Comparison of ENCODE assay signal across 24 cellular contexts in genomic region chr16:21233521-21234150, GRCh38. TPM values are rescaled to one million over a fixed set of nuclear protein-coding genes. Genes with fewer than 3 reads are reported as not detected.
DNase-seq lines count a peak whose midpoint lies in the region; TF ChIP-seq lines count a peak whose summit lies in the region.
"Had no signal": no experiment of that assay in that cellular context is flagged by ENCODE, and none has a peak within 500 bp of the region (broad histone marks: within the 10 kb centered on the region; RNA-seq: fewer than 3 reads in every experiment).

Gene ANKS4B (plus strand): TSS chr16:21233699. CDS start chr16:21233738, 39 bp downstream.

- no peak for TF ChIP-seq EP300 in transverse colon (IDR thresholded peaks at IDR 0.05; ENCODE audit: low read depth)

- peak within 1 kb of the TSS; percentile 89 for H3K27ac ChIP-seq in hepatocyte
- peak within 1 kb of the TSS; percentile 87 to 89 for H3K27ac ChIP-seq in mucosa of rectum (ENCODE audit: low read depth in 2 of 2, low read length in 2 of 2)
- H3K27ac ChIP-seq in transverse colon = peak within 1 kb of the TSS; percentile 79 to 84 (median 82)
- H3K27ac ChIP-seq: HL-60, psoas muscle had no signal

- no peaks in the 10 kb centered on the region for H3K9me2 ChIP-seq in hepatocyte (replicated peaks; ENCODE audit: insufficient read depth)

- no peaks in the 10 kb centered on the region for H4K20me1 ChIP-seq in hepatocyte (ENCODE audit: insufficient read depth, poor library complexity, severe bottlenecking)

- 71% methylated on average over 11 of the region's 11 CpGs for WGBS in hepatocyte (ENCODE audit: low lambda C conversion rate, missing lambda C conversion rate)
- WGBS in transverse colon (ENCODE audit: low coverage in 1 of 2), 2 donors = 53 to 58% methylated on average over 6 to 11 of the region's 11 CpGs

- no peaks in the 10 kb centered on the region for H3K27me3 ChIP-seq in hepatocyte
- H3K27me3 ChIP-seq in mucosa of rectum (ENCODE audit: control insufficient read depth in 2 of 2, insufficient read depth in 2 of 2, low read length in 2 of 2) = no peaks in the 10 kb centered on the region
- no peaks in the 10 kb centered on the region for H3K27me3 ChIP-seq in transverse colon

- peaks cover 47% of the 10 kb centered on the region for H3K79me2 ChIP-seq in hepatocyte

- H3K4me2 ChIP-seq in hepatocyte = peak within 1 kb of the TSS; percentile 70

- TF ChIP-seq POLR2A in transverse colon (IDR thresholded peaks at IDR 0.05) = peak; percentile 82

- peak within 1 kb of the TSS; percentile 74 to 79 for H3K9ac ChIP-seq in mucosa of rectum (ENCODE audit: low read depth in 1 of 2, low read length in 2 of 2)

- H3K9me3 ChIP-seq in hepatocyte (ENCODE audit: low read depth) (no peaks in the 10 kb centered on the region), mucosa of rectum (ENCODE audit: control insufficient read depth in 2 of 2, low read length in 2 of 2) (no peaks in the 10 kb centered on the region), transverse colon (no peaks in the 10 kb centered on the region)
- H3K9me3 ChIP-seq: psoas muscle had no signal

- H3K4me1 ChIP-seq in hepatocyte (ENCODE audit: insufficient read depth) (no peaks in the 10 kb centered on the region), mucosa of rectum (ENCODE audit: control insufficient read depth in 2 of 2, insufficient read depth in 2 of 2, low read length in 2 of 2) (peaks cover 2 to 15% of the 10 kb centered on the region in 2 donors), transverse colon (peaks cover 0 to 21% (median 3%) of the 10 kb centered on the region in 4 donors)
- H3K4me1 ChIP-seq: psoas muscle had no signal

- peak within 1 kb of the TSS; percentile 8 for H3K4me3 ChIP-seq in hepatocyte
- peak within 1 kb of the TSS; percentile 95 to 99 for H3K4me3 ChIP-seq in mucosa of rectum (ENCODE audit: low read length in 2 of 2)
- peak within 1 kb of the TSS; percentile 19 to 57 (median 42) for H3K4me3 ChIP-seq in transverse colon
- H3K4me3 ChIP-seq: GM12878, lung, psoas muscle had no signal

- in situ Hi-C loops in transverse colon (cut with MboI; ENCODE audit: low pct_ligation_motif_present in 1 of 4, low pct_unique_long_range_greater_than_20kb in 1 of 4, low sequenced_read_pairs in 3 of 4) = no loop called here

- DNase-seq in HuH-7.5 (ENCODE audit: low spot score) (peak; percentile 19), hepatocyte (ENCODE audit: low spot score) (peak; percentile 74), transverse colon (peak; percentile 81), UCSD-AML1 (lab: John Stamatoyannopoulos, UW; ENCODE audit: unreplicated experiment) (no peak), NCI-H2227 treated with DMSO at 0.1 percent for 48 hours (lab: John Stamatoyannopoulos, UW) (no peak)
- no peak for DNase-seq in effector CD4-positive, alpha-beta T cell
- DNase-seq: activated CD4-positive, alpha-beta T cell treated with anti-CD3 and anti-CD28 coated beads, Interleukin-2, amount 10 ng/mL, durations not matched to agents 7 days and 5 days; activated gamma-delta T cell; activated T-cell treated with anti-CD3 and anti-CD28 coated beads, Interleukin-2, amount 50 U/mL, for 24 hours; C1 segment of cervical spinal cord; IMR-90; islet precursor cell; NCI-H1048; NCI-H187; NK-92 treated with Interleukin-12 subunit alpha and Interleukin-12 subunit beta, amount 100 ng/mL, for 24 hours; psoas muscle; SHP77 treated with DMSO at 0.1 percent for 48 hours; trophoblast cell had no signal

- H2AFZ ChIP-seq in hepatocyte = no peak within 1 kb of the TSS

- TF ChIP-seq CTCF in hepatocyte (IDR thresholded peaks at IDR 0.05; ENCODE audit: poor library complexity) = no peak
- TF ChIP-seq CTCF in transverse colon (IDR thresholded peaks at IDR 0.05) = no peak

- H3K36me3 ChIP-seq in hepatocyte (replicated peaks; ENCODE audit: insufficient read depth, low read depth) (no peaks in the 10 kb centered on the region), mucosa of rectum (ENCODE audit: control insufficient read depth in 2 of 2, insufficient read depth in 2 of 2, low read length in 2 of 2) (peaks cover 0 to 5% of the 10 kb centered on the region in 2 donors), transverse colon (no peaks in the 10 kb centered on the region)

- intact Hi-C loops in transverse colon (cut with DNase I; ENCODE audit: low total_unique reads) = no loop called here

RNA-seq across cellular contexts. Expression of gene ANKS4B, which starts in this region (rescaled TPM):
- total RNA-seq in hepatocyte (17.9 and 20.9 TPM in 2 replicates), transverse colon (10 to 100 TPM; 27.7 to 70.2 (median 41.4) TPM)
- polyA plus RNA-seq in hepatocyte = 6.9 and 7.9 TPM in 2 replicates
- total RNA-seq: activated CD4-positive, alpha-beta T cell treated with anti-CD3 and anti-CD28 coated beads, Interleukin-2, amount 10 ng/mL, durations not matched to agents 7 days and 5 days; Daoy; IMR-90; psoas muscle; skeletal muscle tissue had no signal
- polyA plus RNA-seq: IMR-90, lung had no signal

Comparison
In these comparisons a context has a peak if more than half of its experiments do, and no peak if none do; other contexts are left out.
1. DNase-seq: peak in HuH-7.5 (single experiment), hepatocyte (single experiment) and transverse colon (single experiment); none in UCSD-AML1 (single experiment), effector CD4-positive, alpha-beta T cell (single experiment) and NCI-H2227 treated with DMSO at 0.1 percent for 48 hours (single experiment).
2. H3K4me3 ChIP-seq: peak in every context shown above with its lines; median percentile 97 in mucosa of rectum; 42 in transverse colon; 8 in hepatocyte.
3. Peak in every context shown above with its lines, with median percentiles within 50 percentile points of each other: H3K27ac ChIP-seq.